ENCODE assay signal across 1 cellular context in genomic region chr10:17457083-17457482, GRCh38.
TF ChIP-seq lines count a peak whose summit lies in the region.

No MANE protein-coding gene starts in this region.

TF ChIP-seq in K562, 482 proteins besides CTCF, POLR2A, EP300 and RAD21 (continues in another document):
- TF ChIP-seq RNF2 (IDR thresholded peaks at IDR 0.05): peak; percentile 16; the same call in 1 of the 2 replicates
- 0 out of 2 replicates have a peak, but pooled peaks have one; percentile 23 for TF ChIP-seq MECOM (CRISPR knock-in tag; IDR thresholded peaks at IDR 0.05)
- TF ChIP-seq HNRNPH1 (optimal IDR thresholded peaks at IDR 0.05; ENCODE audit: low read depth, low read length): no peak
- no peak for TF ChIP-seq POLR2AphosphoS2 (IDR thresholded peaks at IDR 0.05; ENCODE audit: low read length)
- TF ChIP-seq KHSRP (IDR thresholded peaks at IDR 0.05): 0 out of 2 replicates have a peak, but pooled peaks have one; percentile 12
- peak in 1 of 3 experiments; percentile 54; a peak in 1 of 6 replicates for TF ChIP-seq ZBTB11 (CRISPR knock-in tag; IDR thresholded peaks at IDR 0.05)
- TF ChIP-seq TAL1 (IDR thresholded peaks at IDR 0.05): peak; percentile 89
- no peak for TF ChIP-seq KDM2B (CRISPR knock-in tag; IDR thresholded peaks at IDR 0.05)
- peak; percentile 32; the same call in 1 of the 2 replicates for TF ChIP-seq NBN (IDR thresholded peaks at IDR 0.05; ENCODE audit: low read depth)
- TF ChIP-seq PML (IDR thresholded peaks at IDR 0.05; ENCODE audit: low read length): peak; percentile 81; the same call in 1 of the 2 replicates
- peak; percentile 85 for TF ChIP-seq TCF3 (CRISPR knock-in tag; IDR thresholded peaks at IDR 0.05)
- TF ChIP-seq CBFA2T3 (IDR thresholded peaks at IDR 0.05): peak; percentile 90
- TF ChIP-seq HDAC2 (IDR thresholded peaks at IDR 0.05): 0 out of 2 replicates have a peak, but pooled peaks have one; percentile 41
- TF ChIP-seq TRIM25 (IDR thresholded peaks at IDR 0.05; ENCODE audit: borderline replicate concordance): no peak
- TF ChIP-seq TRIM28 (IDR thresholded peaks at IDR 0.05): no peak
- peak; percentile 80 for TF ChIP-seq DPF2 (IDR thresholded peaks at IDR 0.05)
- peak; percentile 83; the same call in 1 of the 2 replicates for TF ChIP-seq CC2D1A (IDR thresholded peaks at IDR 0.05)
- peak; percentile 70 for TF ChIP-seq SOX6 (IDR thresholded peaks at IDR 0.05)
- TF ChIP-seq ARID1B (IDR thresholded peaks at IDR 0.05): peak; percentile 91
- 0 out of 2 replicates have a peak, but pooled peaks have one; percentile 62 for TF ChIP-seq PHB2 (IDR thresholded peaks at IDR 0.05; ENCODE audit: low read depth)
- TF ChIP-seq POLR3G (IDR thresholded peaks at IDR 0.05; ENCODE audit: extremely low read depth, insufficient read length, insufficient replicate concordance): no peak
- 0 out of 2 replicates have a peak, but pooled peaks have one; percentile 10 for TF ChIP-seq ATF7 (IDR thresholded peaks at IDR 0.05)
- no peak for TF ChIP-seq REST (CRISPR knock-in tag; IDR thresholded peaks at IDR 0.05; ENCODE audit: low read depth)
- peak; percentile 86 for TF ChIP-seq NCOR1 (IDR thresholded peaks at IDR 0.05)
- peak; percentile 41; the same call in 1 of the 2 replicates for TF ChIP-seq EHMT2 (IDR thresholded peaks at IDR 0.05)
- TF ChIP-seq CHAMP1 (IDR thresholded peaks at IDR 0.05): 0 out of 2 replicates have a peak, but pooled peaks have one; percentile 25
- TF ChIP-seq ZNF766 (CRISPR knock-in tag; conservative IDR thresholded peaks at IDR 0.05): peak; percentile 60; the same call in 1 of the 2 replicates
- TF ChIP-seq TRIM24 (IDR thresholded peaks at IDR 0.05): peak; percentile 64 to 67; a peak in 2 of 4 replicates
- no peak for TF ChIP-seq POLR3A (IDR thresholded peaks at IDR 0.05; ENCODE audit: borderline replicate concordance, extremely low read depth, insufficient read depth, insufficient read length)
- TF ChIP-seq MTA3 (IDR thresholded peaks at IDR 0.05; ENCODE audit: borderline replicate concordance): 0 out of 2 replicates have a peak, but pooled peaks have one; percentile 15
- no peak for TF ChIP-seq EGR1 (conservative IDR thresholded peaks at IDR 0.05)
- TF ChIP-seq PRMT5 (CRISPR knock-in tag; IDR thresholded peaks at IDR 0.05): no peak
- TF ChIP-seq CBFA2T2 (conservative IDR thresholded peaks at IDR 0.05): peak; percentile 85
- peak; percentile 80 for TF ChIP-seq SMARCE1 (IDR thresholded peaks at IDR 0.05)
- peak; percentile 43 for TF ChIP-seq MEIS2 (IDR thresholded peaks at IDR 0.05; ENCODE audit: partially characterized antibody)
- 0 out of 2 replicates have a peak, but pooled peaks have one; percentile 28 for TF ChIP-seq ADNP (tag; IDR thresholded peaks at IDR 0.05)
- 0 out of 3 replicates have a peak, but pooled peaks of 1 of the 2 experiments have one; percentile 17 for TF ChIP-seq CBX3 (IDR thresholded peaks at IDR 0.05; ENCODE audit: borderline replicate concordance in 1 of 2, low read length in 2 of 2)
- no peak for TF ChIP-seq PCBP2 (IDR thresholded peaks at IDR 0.05; ENCODE audit: low read depth, low read length, poor library complexity, severe bottlenecking)
- TF ChIP-seq NONO (IDR thresholded peaks at IDR 0.05; ENCODE audit: low read depth in 2 of 2, low read length in 1 of 2): 0 out of 4 replicates have a peak, but pooled peaks of 1 of the 2 experiments have one; percentile 13
- TF ChIP-seq MTA2 (IDR thresholded peaks at IDR 0.05; ENCODE audit: low read depth): peak; percentile 77
- no peak for TF ChIP-seq MTA1 (IDR thresholded peaks at IDR 0.05; ENCODE audit: borderline replicate concordance)
- peak; percentile 23; the same call in 1 of the 2 replicates for TF ChIP-seq ZKSCAN8 (CRISPR knock-in tag; IDR thresholded peaks at IDR 0.05)
- 0 out of 2 replicates have a peak, but pooled peaks have one; percentile 15 for TF ChIP-seq GATAD2B (IDR thresholded peaks at IDR 0.05; ENCODE audit: borderline replicate concordance)
- peak; percentile 82 for TF ChIP-seq SMARCA4 (IDR thresholded peaks at IDR 0.05)
- peak; percentile 18 for TF ChIP-seq HDAC3 (IDR thresholded peaks at IDR 0.05; ENCODE audit: borderline replicate concordance, partially characterized antibody)
- 0 out of 2 replicates have a peak, but pooled peaks have one; percentile 23 for TF ChIP-seq CXXC5 (CRISPR knock-in tag; IDR thresholded peaks at IDR 0.05)
- TF ChIP-seq NFIC (IDR thresholded peaks at IDR 0.05): peak; percentile 51; the same call in 1 of the 2 replicates
- peak; percentile 53; the same call in 1 of the 2 replicates for TF ChIP-seq ZNF592 (IDR thresholded peaks at IDR 0.05)
- TF ChIP-seq SNRNP70 (optimal IDR thresholded peaks at IDR 0.05; ENCODE audit: low read depth, low read length): no peak
